ENCODE assay signal across 27 cellular contexts in the genomic region with DNA sequence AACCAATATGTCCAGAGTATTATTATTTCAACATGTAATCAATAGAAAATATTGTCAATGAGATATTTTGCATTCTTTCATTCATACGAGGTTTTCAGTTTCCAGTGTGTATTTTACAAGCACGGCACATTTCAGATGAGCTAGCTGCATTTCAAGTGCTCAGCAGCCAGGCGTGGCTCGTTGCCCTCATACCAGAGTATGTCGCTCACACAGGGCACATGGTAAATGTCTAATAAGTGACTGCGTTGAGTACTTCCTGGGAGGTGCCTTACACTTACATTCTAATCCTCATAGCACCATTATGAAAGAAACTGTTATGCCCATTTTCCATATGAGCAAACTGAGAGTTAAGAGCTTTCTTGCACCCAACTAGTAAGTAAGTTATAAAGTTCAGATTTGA. TPM values are rescaled to one million over a fixed set of nuclear protein-coding genes. Genes with fewer than 3 reads are reported as not detected.
DNase-seq lines count a peak whose midpoint lies in the region; ATAC-seq, FAIRE-seq and TF ChIP-seq lines count a peak whose summit lies in the region.
"Had no signal": no experiment of that assay in that cellular context is flagged by ENCODE, and none has a peak within 500 bp of the region (broad histone marks: within the 10 kb centered on the region; RNA-seq: fewer than 3 reads in every experiment).

No MANE protein-coding gene starts in this region.

- H3K27ac Mint-ChIP-seq in HFFc6: no peak overlapping the region
- H3K27ac Mint-ChIP-seq in naive thymus-derived CD4-positive, alpha-beta T cell: no peak overlapping the region
- H3K27ac Mint-ChIP-seq: activated T-cell treated with anti-CD3 and anti-CD28 coated beads, Interleukin-2, amount 50 U/mL, for 24 hours had no signal

- no peak for TF ChIP-seq EP300 in A549 (IDR thresholded peaks at IDR 0.05)

- intact Hi-C loops in left lung (cut with DNase I): no loop called here
- intact Hi-C loops in naive thymus-derived CD4-positive, alpha-beta T cell (cut with micrococcal nuclease): no loop called here

- H3K36me3 ChIP-seq in bronchial epithelial cell (ENCODE audit: control insufficient read depth, insufficient read depth, low read length): no peaks in the 10 kb centered on the region
- no peaks in the 10 kb centered on the region for H3K36me3 ChIP-seq in left lung
- H3K36me3 ChIP-seq in naive thymus-derived CD4-positive, alpha-beta T cell (ENCODE audit: control insufficient read depth in 2 of 3, insufficient read depth in 3 of 3, low read length in 3 of 3): no peaks in the 10 kb centered on the region
- H3K36me3 ChIP-seq: BLaER1 treated with 17β-estradiol and CSF1 and Interleukin-3, amounts not matched to agents 10 nM and 100 nM; neutrophil had no signal

- ATAC-seq in A549 (peak in 1 of 2 experiments; percentile 60; a peak in 2 of 6 replicates), left lung (peak; percentile 70)
- no peak for ATAC-seq in activated T-cell treated with anti-CD3 and anti-CD28 coated beads, Interleukin-2, amount 50 U/mL, for 4 hours
- ATAC-seq in naive thymus-derived CD4-positive, alpha-beta T cell: no peak

- H3K4me1 ChIP-seq in A549: no peaks in the 10 kb centered on the region
- H3K4me1 ChIP-seq in left lung: no peaks in the 10 kb centered on the region
- no peaks in the 10 kb centered on the region for H3K4me1 ChIP-seq in naive thymus-derived CD4-positive, alpha-beta T cell (ENCODE audit: control insufficient read depth in 2 of 2, insufficient read depth in 2 of 2, low read length in 2 of 2)
- H3K4me1 ChIP-seq: BLaER1 treated with 17β-estradiol and CSF1 and Interleukin-3, amounts not matched to agents 10 nM and 100 nM had no signal

- CTCF ChIA-PET in A549 (lab: Yijun Ruan, JAX): interaction anchor here (0.9 to 3.4 kb wide), 5 partner anchors 9 to 298 kb away, joined by 3 to 17 read pairs (median 4); no protein-coding TSS in a partner anchor
- CTCF ChIA-PET in naive thymus-derived CD4-positive, alpha-beta T cell (lab: Charles Lee): no interaction called here

- H3K9me3 ChIP-seq in A549 (peaks cover 3% of the 10 kb centered on the region; the same call in 2 of the 3 replicates), left lung (no peaks in the 10 kb centered on the region)
- no peaks in the 10 kb centered on the region for H3K9me3 ChIP-seq in naive thymus-derived CD4-positive, alpha-beta T cell (ENCODE audit: control insufficient read depth in 2 of 3, low read length in 3 of 3)
- H3K9me3 ChIP-seq: BLaER1 treated with 17β-estradiol and CSF1 and Interleukin-3, amounts not matched to agents 10 nM and 100 nM; neutrophil had no signal

- no peaks in the 10 kb centered on the region for H3K4me1 Mint-ChIP-seq in HFFc6 (ENCODE audit: low read depth)
- H3K4me1 Mint-ChIP-seq in activated T-cell treated with anti-CD3 and anti-CD28 coated beads, Interleukin-2, amount 50 U/mL, for 4 hours (ENCODE audit: low read depth): no peaks in the 10 kb centered on the region
- no peaks in the 10 kb centered on the region for H3K4me1 Mint-ChIP-seq in naive thymus-derived CD4-positive, alpha-beta T cell

- no peak for TF ChIP-seq POLR2A in A549 (IDR thresholded peaks at IDR 0.05; ENCODE audit: low read length)

- H3K4me3 Mint-ChIP-seq in HFFc6: no peak overlapping the region
- H3K4me3 Mint-ChIP-seq in activated T-cell treated with anti-CD3 and anti-CD28 coated beads, Interleukin-2, amount 50 U/mL, for 4 hours: no peak overlapping the region
- H3K4me3 Mint-ChIP-seq in naive thymus-derived CD4-positive, alpha-beta T cell: no peak overlapping the region
- H3K4me3 Mint-ChIP-seq: activated T-cell treated with anti-CD3 and anti-CD28 coated beads, Interleukin-2, amount 50 U/mL, for 24 hours had no signal

- TF ChIP-seq RAD21 in A549 (conservative IDR thresholded peaks at IDR 0.05 in 1 of 2, IDR thresholded peaks at IDR 0.05 in 1 of 2): no peak

- no peak overlapping the region for H3K27ac ChIP-seq in A549
- no peak overlapping the region for H3K27ac ChIP-seq in left lung
- no peak overlapping the region for H3K27ac ChIP-seq in naive thymus-derived CD4-positive, alpha-beta T cell (ENCODE audit: low read depth, low read length)
- H3K27ac ChIP-seq: BLaER1 treated with 17β-estradiol and CSF1 and Interleukin-3, amounts not matched to agents 10 nM and 100 nM; neutrophil had no signal

- TF ChIP-seq CTCF in A549 (IDR thresholded peaks at IDR 0.05) (no peak), HFFc6 (IDR thresholded peaks at IDR 0.05) (no peak), bronchial epithelial cell (IDR thresholded peaks at IDR 0.05; ENCODE audit: insufficient read depth, low read length, severe bottlenecking) (no peak), left lung (IDR thresholded peaks at IDR 0.05) (no peak)

- DNase-seq in A549 (ENCODE audit: low read depth in 1 of 2, low spot score in 1 of 2) (peak in 1 of 2 experiments; percentile 46), HFFc6 (peak; percentile 10), bronchial epithelial cell (ENCODE audit: low read depth) (peak; percentile 66), left lung (peak in 1 of 2 donors; percentile 35), NK-92 (lab: John Stamatoyannopoulos, UW; ENCODE audit: unreplicated experiment) (no peak), DMS53 treated with DMSO at 0.1 percent for 48 hours (lab: John Stamatoyannopoulos, UW; ENCODE audit: unreplicated experiment) (no peak)
- DNase-seq in activated T-cell treated with anti-CD3 and anti-CD28 coated beads, Interleukin-2, amount 50 U/mL, for 4 hours: no peak
- no peak for DNase-seq in naive thymus-derived CD4-positive, alpha-beta T cell
- DNase-seq: activated CD4-positive, alpha-beta T cell treated with anti-CD3 and anti-CD28 coated beads for 1 hour; activated CD8-positive, alpha-beta memory T cell treated with anti-CD3 and anti-CD28 coated beads for 24 hours; activated naive CD4-positive, alpha-beta T cell treated with Interleukin-2 at 50 U/mL for 16 hours; activated T-cell treated with anti-CD3 and anti-CD28 coated beads, Interleukin-2, amount 50 U/mL, for 24 hours; dorsolateral prefrontal cortex; NCI-H2171; NCI-H748 treated with DMSO at 0.1 percent for 48 hours; retina; SHP77 treated with DMSO at 0.1 percent for 48 hours; SW 1271 had no signal

- WGBS in A549 (ENCODE audit: missing lambda C conversion rate): 27% methylated on average over 6 of the region's 6 CpGs

- H3K4me2 ChIP-seq in A549: no peak overlapping the region
- H3K4me2 ChIP-seq: BLaER1 treated with 17β-estradiol and CSF1 and Interleukin-3, amounts not matched to agents 10 nM and 100 nM had no signal

- no peak overlapping the region for H3K4me3 ChIP-seq in A549
- no peak overlapping the region for H3K4me3 ChIP-seq in bronchial epithelial cell (ENCODE audit: low read depth, low read length)
- no peak overlapping the region for H3K4me3 ChIP-seq in left lung
- H3K4me3 ChIP-seq in naive thymus-derived CD4-positive, alpha-beta T cell (ENCODE audit: low read length): no peak overlapping the region
- H3K4me3 ChIP-seq: BLaER1 treated with 17β-estradiol and CSF1 and Interleukin-3, amounts not matched to agents 10 nM and 100 nM; dorsolateral prefrontal cortex had no signal

- H3K9me3 Mint-ChIP-seq in HFFc6: no peaks in the 10 kb centered on the region; the same call in 1 of the 2 replicates
- no peaks in the 10 kb centered on the region for H3K9me3 Mint-ChIP-seq in activated T-cell treated with anti-CD3 and anti-CD28 coated beads, Interleukin-2, amount 50 U/mL, for 4 hours
- no peaks in the 10 kb centered on the region for H3K9me3 Mint-ChIP-seq in naive thymus-derived CD4-positive, alpha-beta T cell
- H3K9me3 Mint-ChIP-seq: activated T-cell treated with anti-CD3 and anti-CD28 coated beads, Interleukin-2, amount 50 U/mL, for 24 hours had no signal

- H3K36me3 Mint-ChIP-seq in HFFc6 (ENCODE audit: low read depth): no peaks in the 10 kb centered on the region
- H3K36me3 Mint-ChIP-seq in activated T-cell treated with anti-CD3 and anti-CD28 coated beads, Interleukin-2, amount 50 U/mL, for 4 hours (ENCODE audit: insufficient read depth): no peaks in the 10 kb centered on the region
- peaks cover 0 to 3% (median 0%) of the 10 kb centered on the region in 5 donors for H3K36me3 Mint-ChIP-seq in naive thymus-derived CD4-positive, alpha-beta T cell

- H3K27me3 Mint-ChIP-seq in HFFc6 (ENCODE audit: insufficient read depth): peaks cover 13% of the 10 kb centered on the region
- peaks cover 23% of the 10 kb centered on the region for H3K27me3 Mint-ChIP-seq in activated T-cell treated with anti-CD3 and anti-CD28 coated beads, Interleukin-2, amount 50 U/mL, for 4 hours (ENCODE audit: low read depth)
- peaks cover 0 to 20% (median 15%) of the 10 kb centered on the region in 5 donors for H3K27me3 Mint-ChIP-seq in naive thymus-derived CD4-positive, alpha-beta T cell

- POLR2A ChIA-PET in A549 (lab: Yijun Ruan, JAX): no interaction called here
- POLR2A ChIA-PET in naive thymus-derived CD4-positive, alpha-beta T cell (lab: Charles Lee): no interaction called here

- FAIRE-seq in A549 (lab: Jason Lieb, UNC): peak; percentile 13
- no peak for FAIRE-seq in bronchial epithelial cell (lab: Jason Lieb, UNC)
- FAIRE-seq: frontal cortex, H1, islet of Langerhans, TTC549 had no signal

- H3K27me3 ChIP-seq in bronchial epithelial cell (ENCODE audit: control insufficient read depth, insufficient read depth, low read length): no peaks in the 10 kb centered on the region
- H3K27me3 ChIP-seq in left lung: no peaks in the 10 kb centered on the region
- no peaks in the 10 kb centered on the region for H3K27me3 ChIP-seq in naive thymus-derived CD4-positive, alpha-beta T cell (ENCODE audit: control insufficient read depth in 2 of 2, insufficient read depth in 2 of 2, low read length in 2 of 2)
- H3K27me3 ChIP-seq: BLaER1 treated with 17β-estradiol and CSF1 and Interleukin-3, amounts not matched to agents 10 nM and 100 nM; dorsolateral prefrontal cortex; neutrophil had no signal

TF ChIP-seq in A549, 52 proteins besides CTCF, POLR2A, EP300 and RAD21 (continues in another document):
- TF ChIP-seq CEBPB (IDR thresholded peaks at IDR 0.05) (no peak), TFCP2L1 (CRISPR knock-in tag; IDR thresholded peaks at IDR 0.05) (no peak), CBX2 (IDR thresholded peaks at IDR 0.05; ENCODE audit: borderline replicate concordance, low read depth) (no peak), RARB (CRISPR knock-in tag; IDR thresholded peaks at IDR 0.05) (no peak)

RNA-seq across cellular contexts. Expression of gene TMEM266, which starts 47.4 kb away (rescaled TPM):
- 0.08 and 0.09 TPM in 2 replicates for polyA plus RNA-seq in A549 (2011; rRNA removed)
- 0.03 TPM in 2 replicates for polyA plus RNA-seq in A549 (2012; cell fraction: cytosol; rRNA removed)
- not detected in 2 replicates for polyA plus RNA-seq in A549 (2012; cell fraction: nucleus; rRNA removed)
- 0.05 to 0.06 TPM in 2 of 3 replicates, not detected in the other for polyA plus RNA-seq in A549 (2017; fragmentation: RNase III; extraction: RNeasy Plus Mini Kit Qiagen cat#74134 plus additional on column Dnase treatment)
- polyA minus RNA-seq in A549 (2011; rRNA and poly(A)+ RNA removed): 0.10 TPM in 1 of 2 replicates, not detected in the other
- total RNA-seq in HFFc6 (2021; fragmentation: NEBNext Ultra II Directional; extraction: Animal tissue kit (Norgen Biotek cat#: 25700)): under 1 TPM in 5 of 6 experiments, not detected in 1; 0.10 to 0.19 (median 0.17) TPM
- under 0.01 TPM in 2 replicates for total RNA-seq in bronchial epithelial cell
- total RNA-seq in left lung: 1 to 10 TPM; 1.1 to 2.8 TPM
- under 1 TPM in 2 of 3 donors, not detected in 1; 0.11 to 0.13 TPM for total RNA-seq in activated T-cell treated with anti-CD3 and anti-CD28 coated beads, Interleukin-2, amount 50 U/mL, for 4 hours
- total RNA-seq in naive thymus-derived CD4-positive, alpha-beta T cell: not detected
- polyA plus RNA-seq in naive thymus-derived CD4-positive, alpha-beta T cell: not detected
- total RNA-seq: cardiac septum, epithelial cell of proximal tubule, lung microvascular endothelial cell had no signal

Comparison
In these comparisons a context has a peak if more than half of its experiments do, and no peak if none do; other contexts are left out.
1. DNase-seq: peak in HFFc6 (single experiment) and bronchial epithelial cell (single experiment); none in activated T-cell treated with anti-CD3 and anti-CD28 coated beads, Interleukin-2, amount 50 U/mL, for 4 hours (single experiment), NK-92 (single experiment), naive thymus-derived CD4-positive, alpha-beta T cell (0 of 9) and DMS53 treated with DMSO at 0.1 percent for 48 hours (single experiment).